ENCODE assay signal across 13 cellular contexts in the genomic region with DNA sequence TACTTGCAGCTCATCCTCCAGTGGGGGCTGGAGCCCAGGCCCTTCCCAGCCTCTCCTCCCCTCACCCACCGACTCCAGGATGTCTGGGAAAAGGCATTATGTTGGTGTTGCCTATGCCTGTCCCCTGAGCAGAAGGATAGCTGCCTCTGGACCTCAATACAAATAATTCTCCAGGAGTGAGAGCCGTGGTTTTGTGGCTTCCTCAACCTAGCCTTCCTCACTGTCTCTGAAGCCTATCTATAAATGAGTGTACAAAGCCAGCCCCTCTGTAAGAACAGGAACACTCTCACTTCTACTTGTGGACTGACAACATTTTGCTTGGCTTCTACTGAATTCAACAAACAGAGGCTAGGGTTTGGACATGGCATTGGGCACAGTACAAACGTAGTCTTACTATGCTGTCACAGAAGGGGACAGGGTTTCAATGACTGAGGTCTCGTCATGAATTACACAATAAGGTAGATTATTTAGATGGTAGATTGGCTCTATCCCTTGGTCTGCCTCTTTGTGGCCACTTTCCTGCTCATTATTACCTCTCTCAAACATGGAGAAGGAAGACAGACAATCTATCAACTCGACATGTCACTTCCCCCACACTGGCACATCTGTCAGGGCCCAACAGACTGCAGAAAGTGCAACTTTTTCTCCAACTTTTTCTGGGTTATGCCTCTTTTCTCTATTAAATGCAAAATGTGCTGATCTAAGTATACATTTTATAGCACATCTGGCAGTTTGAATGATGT.
A peak's percentile ranks its signal among the peaks of the same experiment; 100 is the strongest.
DNase-seq lines count a peak whose midpoint lies in the region; ATAC-seq, FAIRE-seq and TF ChIP-seq lines count a peak whose summit lies in the region.
"Had no signal": no experiment of that assay in that cellular context is flagged by ENCODE, and none has a peak within 500 bp of the region (broad histone marks: within the 10 kb centered on the region; RNA-seq: fewer than 3 reads in every experiment).

No MANE protein-coding gene starts in this region.

- H3K9me3 ChIP-seq in mesenchymal stem cell (ENCODE audit: control insufficient read depth, low read length) (no peaks in the 10 kb centered on the region), pancreas (no peaks in the 10 kb centered on the region)
- H3K9me3 ChIP-seq: stomach had no signal

- no peak overlapping the region for H2BK15ac ChIP-seq in mesenchymal stem cell (ENCODE audit: low read depth, poor library complexity, severe bottlenecking)

- H2AK5ac ChIP-seq in mesenchymal stem cell (ENCODE audit: low read length, severe bottlenecking), result no peak overlapping the region

- H2BK5ac ChIP-seq in mesenchymal stem cell (ENCODE audit: low read depth, low read length, poor library complexity, severe bottlenecking), result no peak overlapping the region

- no peak overlapping the region for H2AFZ ChIP-seq in mesenchymal stem cell (ENCODE audit: low read depth, low read length)

- no peak overlapping the region for H3K14ac ChIP-seq in mesenchymal stem cell (ENCODE audit: low read length in 2 of 2)

- WGBS in mesenchymal stem cell, result 60% methylated on average over 4 of the region's 5 CpGs
- WGBS in pancreas, 2 donors, result 78% methylated on average over 5 of the region's 5 CpGs

- H3K4me2 ChIP-seq in mesenchymal stem cell (ENCODE audit: low read length, poor library complexity, severe bottlenecking), result no peak overlapping the region

- no peak overlapping the region for H3K23ac ChIP-seq in mesenchymal stem cell (ENCODE audit: low read length in 2 of 2)

- TF ChIP-seq CTCF in pancreas (IDR thresholded peaks at IDR 0.05), result no peak

- no peak overlapping the region for H3K27ac ChIP-seq in mesenchymal stem cell (ENCODE audit: low read length, poor library complexity, severe bottlenecking)
- H3K27ac ChIP-seq in pancreas, result no peak overlapping the region
- H3K27ac ChIP-seq: stomach had no signal

- H3K27me3 ChIP-seq in mesenchymal stem cell (ENCODE audit: control insufficient read depth in 1 of 2, insufficient read depth in 1 of 2, low read length in 2 of 2) (no peaks in the 10 kb centered on the region), pancreas (no peaks in the 10 kb centered on the region)
- H3K27me3 ChIP-seq: stomach had no signal

- peaks cover 2 to 23% of the 10 kb centered on the region in 2 experiments for H3K36me3 ChIP-seq in mesenchymal stem cell (ENCODE audit: control insufficient read depth in 1 of 2, insufficient read depth in 2 of 2, low read depth in 1 of 2, low read length in 2 of 2)
- peaks cover 0 to 7% (median 0%) of the 10 kb centered on the region in 3 donors for H3K36me3 ChIP-seq in pancreas

- intact Hi-C loops in pancreas (cut with DNase I), result no loop called here

- H3K9ac ChIP-seq in mesenchymal stem cell (ENCODE audit: low read length), result no peak overlapping the region

- peak overlapping the region in 1 of 2 experiments; percentile 23 for H2BK12ac ChIP-seq in mesenchymal stem cell (ENCODE audit: low read length in 2 of 2)

- ATAC-seq in GM18502 (IDR thresholded peaks at IDR 0.05; ENCODE audit: poor library complexity, unreplicated experiment) (peak; percentile 67), HG02938 (IDR thresholded peaks at IDR 0.05; ENCODE audit: unreplicated experiment) (peak; percentile 70), GM18520 (IDR thresholded peaks at IDR 0.05; ENCODE audit: unreplicated experiment) (no peak), pancreas (no peak)

- H3K4ac ChIP-seq in mesenchymal stem cell (ENCODE audit: low read depth in 1 of 2, low read length in 2 of 2), result no peak overlapping the region

- H3K4me1 ChIP-seq in mesenchymal stem cell (ENCODE audit: control insufficient read depth, insufficient read depth, low read depth, low read length) (peaks cover 11% of the 10 kb centered on the region), pancreas (no peaks in the 10 kb centered on the region)

- no peak overlapping the region for H4K91ac ChIP-seq in mesenchymal stem cell (ENCODE audit: low read length)

- H3K18ac ChIP-seq in mesenchymal stem cell (ENCODE audit: low read depth in 1 of 2, low read length in 2 of 2), result no peak overlapping the region

- DNase-seq in RCC 7860 (ENCODE audit: low spot score) (peak; percentile 68), mesenchymal stem cell (peak; percentile 46), retina (no peak), hepatic stellate cell (ENCODE audit: low spot score) (no peak), pancreas (no peak)
- DNase-seq: activated CD4-positive, alpha-beta T cell treated with anti-CD3 and anti-CD28 coated beads, Interleukin-2, amount 50 U/mL, for 48 hours; anterior cingulate cortex; Calu3; NCI-H1417 treated with DMSO at 0.1 percent for 48 hours; stomach had no signal

- H2BK120ac ChIP-seq in mesenchymal stem cell (ENCODE audit: low read depth, low read length), result no peak overlapping the region

- no peaks in the 10 kb centered on the region for H3K79me1 ChIP-seq in mesenchymal stem cell (replicated peaks; ENCODE audit: low read length, poor library complexity, severe bottlenecking)

- FAIRE-seq in RCC 7860 (lab: Jason Lieb, UNC), result peak; percentile 44
- no peak for FAIRE-seq in pancreas (lab: Jason Lieb, UNC)

- no peak overlapping the region for H3K4me3 ChIP-seq in mesenchymal stem cell (ENCODE audit: insufficient read depth in 1 of 2, low read depth in 1 of 2, low read length in 2 of 2)
- H3K4me3 ChIP-seq in pancreas, result no peak overlapping the region
- H3K4me3 ChIP-seq: stomach had no signal

- H4K8ac ChIP-seq in mesenchymal stem cell (ENCODE audit: low read length), result no peak overlapping the region

Comparison
In these comparisons a context has a peak if more than half of its experiments do, and no peak if none do; other contexts are left out.
1. ATAC-seq: peak in GM18502 (single experiment) and HG02938 (single experiment); none in GM18520 (single experiment) and pancreas (0 of 4).
2. DNase-seq: peak in RCC 7860 (single experiment) and mesenchymal stem cell (single experiment); none in retina (single experiment), hepatic stellate cell (single experiment) and pancreas (0 of 6).